In genomic region chr6:166553563-166554271, GRCh38 we compare ENCODE assay signal across 11 cellular contexts. TPM values are rescaled to one million over a fixed set of nuclear protein-coding genes. Genes with fewer than 3 reads are reported as not detected.
DNase-seq lines count a peak whose midpoint lies in the region; ATAC-seq and TF ChIP-seq lines count a peak whose summit lies in the region.
"Had no signal": no experiment of that assay in that cellular context is flagged by ENCODE, and none has a peak within 500 bp of the region (broad histone marks: within the 10 kb centered on the region; RNA-seq: fewer than 3 reads in every experiment).

No MANE protein-coding gene starts in this region.

- peaks cover 2% of the 10 kb centered on the region for H3K4me1 Mint-ChIP-seq in activated T-cell treated with anti-CD3 and anti-CD28 coated beads, Interleukin-2, amount 50 U/mL, for 4 hours (ENCODE audit: low read depth)

- H3K27ac ChIP-seq in heart left ventricle (peak overlapping the region; percentile 54 to 83 (median 74)), esophagus squamous epithelium (peak overlapping the region; percentile 51 to 87 (median 82)), ovary (no peak overlapping the region)

- no peaks in the 10 kb centered on the region for H3K9me3 Mint-ChIP-seq in activated T-cell treated with anti-CD3 and anti-CD28 coated beads, Interleukin-2, amount 50 U/mL, for 4 hours

- 51 to 60% (median 60%) methylated on average over 13 of the region's 13 CpGs for whole genome bisulfite sequencing in heart left ventricle, 4 donors
- 42 to 53% methylated on average over 11 to 13 of the region's 13 CpGs for WGBS in esophagus squamous epithelium, 2 donors
- WGBS in ovary, 3 donors = 58 to 68% (median 61%) methylated on average over 13 of the region's 13 CpGs

- peaks cover 0 to 56% (median 40%) of the 10 kb centered on the region in 12 donors for H3K4me1 ChIP-seq in heart left ventricle
- H3K4me1 ChIP-seq in esophagus squamous epithelium = peaks cover 27 to 63% (median 36%) of the 10 kb centered on the region in 3 donors
- peaks cover 4% of the 10 kb centered on the region for H3K4me1 ChIP-seq in ovary (ENCODE audit: insufficient read depth)

- no peak for TF ChIP-seq POLR2A in heart left ventricle (IDR thresholded peaks at IDR 0.05)
- TF ChIP-seq POLR2A in esophagus squamous epithelium (IDR thresholded peaks at IDR 0.05) = no peak
- TF ChIP-seq POLR2A in ovary (IDR thresholded peaks at IDR 0.05) = no peak

- H3K36me3 Mint-ChIP-seq in activated T-cell treated with anti-CD3 and anti-CD28 coated beads, Interleukin-2, amount 50 U/mL, for 4 hours (ENCODE audit: insufficient read depth) = no peaks in the 10 kb centered on the region
- H3K36me3 Mint-ChIP-seq: activated naive CD8-positive, alpha-beta T cell treated with anti-CD3 and anti-CD28 coated beads, Interleukin-2, amount 10 ng/mL, durations not matched to agents 7 days and 5 days had no signal

- H3K27me3 ChIP-seq in heart left ventricle = no peaks in the 10 kb centered on the region
- H3K27me3 ChIP-seq in esophagus squamous epithelium = no peaks in the 10 kb centered on the region
- H3K27me3 ChIP-seq in ovary = no peaks in the 10 kb centered on the region

- ATAC-seq in heart left ventricle (peak in 2 of 4 donors; percentile 28 to 33), Right ventricle myocardium superior (ENCODE audit: poor library complexity) (no peak), GM19328 (IDR thresholded peaks at IDR 0.05; ENCODE audit: unreplicated experiment) (no peak)
- no peak for ATAC-seq in activated T-cell treated with anti-CD3 and anti-CD28 coated beads, Interleukin-2, amount 50 U/mL, for 4 hours

- peak in 4 of 5 donors; percentile 40 to 70 (median 61) for DNase-seq in heart left ventricle
- no peak for DNase-seq in Right ventricle myocardium superior
- DNase-seq in esophagus squamous epithelium (lab: John Stamatoyannopoulos, UW) = no peak
- DNase-seq in mesenteric fat pad (ENCODE audit: low spot score) = peak; percentile 82
- no peak for DNase-seq in NCI-H2227 (lab: John Stamatoyannopoulos, UW; ENCODE audit: unreplicated experiment)
- no peak for DNase-seq in ovary
- DNase-seq in activated T-cell treated with anti-CD3 and anti-CD28 coated beads, Interleukin-2, amount 50 U/mL, for 4 hours = no peak
- DNase-seq: 8988T; activated naive CD8-positive, alpha-beta T cell treated with anti-CD3 and anti-CD28 coated beads, Interleukin-2, amount 10 ng/mL, durations not matched to agents 7 days and 5 days; stimulated activated CD4-positive, alpha-beta T cell treated with anti-CD3 and anti-CD28 coated beads, Interleukin-2, amount 100 ng/mL, for 48 hours had no signal

- no peak for TF ChIP-seq EP300 in ovary (IDR thresholded peaks at IDR 0.05)

- no peaks in the 10 kb centered on the region for H3K9me3 ChIP-seq in heart left ventricle
- H3K9me3 ChIP-seq in esophagus squamous epithelium = no peaks in the 10 kb centered on the region
- no peaks in the 10 kb centered on the region for H3K9me3 ChIP-seq in ovary

- no peak for TF ChIP-seq CTCF in heart left ventricle (IDR thresholded peaks at IDR 0.05)
- no peak for TF ChIP-seq CTCF in esophagus squamous epithelium (IDR thresholded peaks at IDR 0.05)
- TF ChIP-seq CTCF in ovary (IDR thresholded peaks at IDR 0.05) = no peak

- no peaks in the 10 kb centered on the region for H3K36me3 ChIP-seq in heart left ventricle
- no peaks in the 10 kb centered on the region for H3K36me3 ChIP-seq in esophagus squamous epithelium
- H3K36me3 ChIP-seq in ovary = no peaks in the 10 kb centered on the region

- H3K27me3 Mint-ChIP-seq in activated T-cell treated with anti-CD3 and anti-CD28 coated beads, Interleukin-2, amount 50 U/mL, for 4 hours (ENCODE audit: low read depth) = no peaks in the 10 kb centered on the region

- H3K4me3 ChIP-seq in heart left ventricle (peak overlapping the region in 5 of 12 donors; percentile 1 to 30 (median 6)), esophagus squamous epithelium (no peak overlapping the region), ovary (no peak overlapping the region)

- no peak overlapping the region for H3K4me3 Mint-ChIP-seq in activated T-cell treated with anti-CD3 and anti-CD28 coated beads, Interleukin-2, amount 50 U/mL, for 4 hours
- H3K4me3 Mint-ChIP-seq: activated naive CD8-positive, alpha-beta T cell treated with anti-CD3 and anti-CD28 coated beads, Interleukin-2, amount 10 ng/mL, durations not matched to agents 7 days and 5 days had no signal

- intact Hi-C loops in heart left ventricle (cut with DNase I) (loop anchor here in 3 of 10 donors (2.0 to 10.0 kb wide), 2 partner anchors 71 to 73 kb away; partner anchors contain the start of gene RPS6KA2 (in 3 of the 3)), Right ventricle myocardium superior (cut with DNase I) (no loop called here), esophagus squamous epithelium (cut with DNase I) (no loop called here), ovary (cut with DNase I) (no loop called here)

RNA-seq across cellular contexts. Expression of gene RAMACL, which starts 32.8 kb away (rescaled TPM):
- total RNA-seq in heart left ventricle (1 to 10 TPM in 3 of 9 donors, under 1 TPM in 6; 0.27 to 2.0 (median 0.69) TPM), Right ventricle myocardium superior (1.3 TPM), esophagus squamous epithelium (1 to 10 TPM in 3 of 4 donors, under 1 TPM in 1; 0.99 to 2.7 (median 1.3) TPM), mesenteric fat pad (3.2 TPM), ovary (1 to 10 TPM in 6 of 7 donors, under 1 TPM in 1; 0.91 to 6.4 (median 1.8) TPM)
- polyA plus RNA-seq in heart left ventricle (under 1 TPM; 0.35 to 0.88 TPM), ovary (under 1 TPM; 0.16 to 0.20 TPM)
- 1 to 10 TPM in 1 of 3 donors, under 1 TPM in 1, not detected in 1; 0.15 to 4.6 TPM for total RNA-seq in activated T-cell treated with anti-CD3 and anti-CD28 coated beads, Interleukin-2, amount 50 U/mL, for 4 hours

Comparison
In these comparisons a context has a peak if more than half of its experiments do, and no peak if none do; other contexts are left out.
1. DNase-seq: peak in heart left ventricle (4 of 5) and mesenteric fat pad (single experiment); none in Right ventricle myocardium superior (single experiment), esophagus squamous epithelium (single experiment), NCI-H2227 (single experiment), ovary (0 of 5) and activated T-cell treated with anti-CD3 and anti-CD28 coated beads, Interleukin-2, amount 50 U/mL, for 4 hours (single experiment).
2. H3K27ac ChIP-seq: peak in heart left ventricle (12 of 12) and esophagus squamous epithelium (4 of 4); none in ovary (0 of 2).